Comparison of ENCODE assay signal across 34 cellular contexts in genomic region chr2:177180269-177181021, GRCh38.
"Had no signal": no experiment of that assay in that cellular context is flagged by ENCODE, and none has a peak within 500 bp of the region (broad histone marks: within the 10 kb centered on the region; RNA-seq: fewer than 3 reads in every experiment).

No MANE protein-coding gene starts in this region.

- H3K4me3 ChIP-seq: MG63 had no signal

- H3K27me3 Mint-ChIP-seq: activated CD4-positive, alpha-beta memory T cell treated with anti-CD3 and anti-CD28 coated beads for 36 hours; activated naive CD8-positive, alpha-beta T cell treated with anti-CD3 and anti-CD28 coated beads, Interleukin-2, amount 50 U/mL, for 24 hours had no signal

- ATAC-seq: activated naive CD4-positive, alpha-beta T cell treated with anti-CD3 and anti-CD28 coated beads, Interleukin-2, amount 50 U/mL, for 72 hours; activated naive CD8-positive, alpha-beta T cell treated with anti-CD3 and anti-CD28 coated beads, Interleukin-2, amount 50 U/mL, for 24 hours; activated T-cell treated with anti-CD3 and anti-CD28 coated beads, Interleukin-2, amount 50 U/mL, for 4 hours had no signal

- H3K27ac Mint-ChIP-seq: activated B cell treated with CpG ODN at 0.5 μM for 24 hours; activated CD4-positive, alpha-beta memory T cell treated with anti-CD3 and anti-CD28 coated beads for 36 hours; activated naive CD4-positive, alpha-beta T cell treated with anti-CD3 and anti-CD28 coated beads for 36 hours; activated naive CD4-positive, alpha-beta T cell treated with anti-CD3 and anti-CD28 coated beads, Interleukin-2, amount 50 U/mL, for 72 hours; activated naive CD8-positive, alpha-beta T cell treated with anti-CD3 and anti-CD28 coated beads, Interleukin-2, amount 50 U/mL, for 24 hours; activated T-helper 1 cell treated with anti-CD3 and anti-CD28 coated beads, Interleukin-12 subunit alpha, Interleukin-12 subunit beta, Interleukin-2, Interleukin-4 antibody, amounts not matched to agents 30 ng/mL and 10 ng/mL and 1 ng/mL, durations not matched to agents 14 hours and 24 hours and 36 hours; brain had no signal

- H3K27me3 ChIP-seq: MG63 had no signal

- H3K4me1 Mint-ChIP-seq: activated B cell treated with CpG ODN at 0.5 μM for 24 hours; activated naive CD8-positive, alpha-beta T cell treated with anti-CD3 and anti-CD28 coated beads, Interleukin-2, amount 50 U/mL, for 24 hours; brain had no signal

- DNase-seq: activated B cell treated with CpG ODN at 0.5 μM for 24 hours; activated CD4-positive, alpha-beta memory T cell treated with anti-CD3 and anti-CD28 coated beads for 36 hours; activated CD4-positive, alpha-beta T cell treated with anti-CD3 and anti-CD28 coated beads for 4 hours; activated CD4-positive, alpha-beta T cell treated with anti-CD3 and anti-CD28 coated beads, Interleukin-2, amount 50 U/mL, for 1 hour; activated CD4-positive, CD25-positive, alpha-beta regulatory T cell treated with anti-CD3 and anti-CD28 coated beads, Interleukin-2, amount 50 U/mL, for 72 hours; activated CD8-positive, alpha-beta memory T cell treated with anti-CD3 and anti-CD28 coated beads, Interleukin-2, amount 50 U/mL, for 4 hours; activated gamma-delta T cell treated with Interleukin-2 at 50 U/mL for 16 hours; activated naive CD4-positive, alpha-beta T cell treated with anti-CD3 and anti-CD28 coated beads for 36 hours; activated naive CD8-positive, alpha-beta T cell treated with anti-CD3 and anti-CD28 coated beads, Interleukin-2, amount 50 U/mL, for 24 hours; activated T-cell treated with anti-CD3 and anti-CD28 coated beads for 4 hours; activated T-cell treated with anti-CD3 and anti-CD28 coated beads, Interleukin-2, amount 50 U/mL, for 4 hours; anterior cingulate cortex; caudate nucleus; cerebellar nuclear complex; Kasumi-1; MG63; NCI-H1105; NCI-H1417 treated with DMSO at 0.1 percent for 48 hours; NCI-H1694; NCI-H1930; NCI-H2081 treated with DMSO at 0.1 percent for 48 hours; NCI-H345; NCI-H524 treated with DMSO at 0.1 percent for 48 hours; NK-92 treated with Interleukin-12 subunit alpha and Interleukin-12 subunit beta, amount 100 ng/mL, for 24 hours; Right ventricle myocardium superior; SW 1271; T-helper 1 cell; T-helper 2 cell; T-helper 9 cell had no signal

- H3K4me3 Mint-ChIP-seq: activated B cell treated with CpG ODN at 0.5 μM for 24 hours; activated CD4-positive, alpha-beta memory T cell treated with anti-CD3 and anti-CD28 coated beads for 36 hours; activated naive CD4-positive, alpha-beta T cell treated with anti-CD3 and anti-CD28 coated beads for 36 hours; activated naive CD8-positive, alpha-beta T cell treated with anti-CD3 and anti-CD28 coated beads, Interleukin-2, amount 50 U/mL, for 24 hours; activated T-cell treated with anti-CD3 and anti-CD28 coated beads, Interleukin-2, amount 50 U/mL, for 4 hours; activated T-helper 1 cell treated with anti-CD3 and anti-CD28 coated beads, Interleukin-12 subunit alpha, Interleukin-12 subunit beta, Interleukin-2, Interleukin-4 antibody, amounts not matched to agents 30 ng/mL and 10 ng/mL and 1 ng/mL, durations not matched to agents 14 hours and 24 hours and 36 hours; brain had no signal

- FAIRE-seq: bronchial epithelial cell had no signal

- H3K36me3 Mint-ChIP-seq: activated CD4-positive, alpha-beta memory T cell treated with anti-CD3 and anti-CD28 coated beads for 36 hours; activated naive CD4-positive, alpha-beta T cell treated with anti-CD3 and anti-CD28 coated beads, Interleukin-2, amount 50 U/mL, for 72 hours; brain had no signal

- H3K9me3 ChIP-seq: MG63 had no signal

- H3K27ac ChIP-seq: VCaP had no signal

- H3K9me3 Mint-ChIP-seq: activated B cell treated with CpG ODN at 0.5 μM for 24 hours; activated CD4-positive, alpha-beta memory T cell treated with anti-CD3 and anti-CD28 coated beads for 36 hours; activated naive CD4-positive, alpha-beta T cell treated with anti-CD3 and anti-CD28 coated beads for 36 hours; activated naive CD4-positive, alpha-beta T cell treated with anti-CD3 and anti-CD28 coated beads, Interleukin-2, amount 50 U/mL, for 72 hours; activated naive CD8-positive, alpha-beta T cell treated with anti-CD3 and anti-CD28 coated beads, Interleukin-2, amount 50 U/mL, for 24 hours; activated T-cell treated with anti-CD3 and anti-CD28 coated beads, Interleukin-2, amount 50 U/mL, for 4 hours; activated T-helper 1 cell treated with anti-CD3 and anti-CD28 coated beads, Interleukin-12 subunit alpha, Interleukin-12 subunit beta, Interleukin-2, Interleukin-4 antibody, amounts not matched to agents 30 ng/mL and 10 ng/mL and 1 ng/mL, durations not matched to agents 14 hours and 24 hours and 36 hours had no signal

- H3K36me3 ChIP-seq: MG63 had no signal
